Comparison of ENCODE assay signal across 12 cellular contexts in the genomic region with DNA sequence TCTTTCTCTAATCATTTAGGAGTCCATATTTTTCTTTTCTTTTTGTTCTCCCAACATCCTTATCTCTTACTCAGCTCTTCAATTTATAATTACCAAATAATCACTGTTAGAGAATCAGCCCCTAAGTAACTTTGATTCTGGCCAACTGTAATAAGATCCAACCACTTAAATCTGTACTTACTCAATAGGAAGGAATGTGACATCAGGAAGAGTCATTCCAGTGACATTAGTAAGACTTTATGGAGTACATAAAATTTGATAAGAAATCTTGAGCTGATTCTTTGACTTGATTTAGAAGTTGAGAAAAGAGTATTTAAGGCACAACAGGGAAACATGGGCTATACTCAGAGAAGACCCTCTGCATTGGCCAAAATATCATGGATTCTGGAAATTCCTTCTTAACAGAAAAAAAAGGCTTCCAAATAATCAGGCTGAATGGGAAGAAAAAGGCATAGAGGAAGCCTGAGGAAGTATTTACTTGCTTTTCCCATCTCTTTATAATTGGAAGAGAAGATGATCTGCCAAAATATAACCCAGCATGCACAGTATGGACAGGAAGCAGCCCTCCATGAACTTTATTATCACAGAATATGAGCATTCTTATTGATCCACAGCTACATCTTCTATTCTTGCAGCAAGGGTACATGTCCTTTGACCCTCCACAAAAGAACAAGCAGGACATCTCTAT.
DNase-seq lines count a peak whose midpoint lies in the region; ATAC-seq and TF ChIP-seq lines count a peak whose summit lies in the region.
"Had no signal": no experiment of that assay in that cellular context is flagged by ENCODE, and none has a peak within 500 bp of the region (broad histone marks: within the 10 kb centered on the region; RNA-seq: fewer than 3 reads in every experiment).

No MANE protein-coding gene starts in this region.

- ATAC-seq in lower lobe of right lung, result peak; percentile 51 to 81
- no peak for ATAC-seq in GM19023 (IDR thresholded peaks at IDR 0.05; ENCODE audit: unreplicated experiment)
- ATAC-seq: activated CD8-positive, alpha-beta memory T cell treated with anti-CD3 and anti-CD28 coated beads, Interleukin-2, amount 10 ng/mL, durations not matched to agents 7 days and 5 days had no signal

- H3K27ac Mint-ChIP-seq in T-helper 2 cell treated with Interferon-gamma antibody and Interleukin-4, amounts not matched to agents 5 μg/mL and 100 μg/mL, for 36 hours, result no peak overlapping the region
- H3K27ac Mint-ChIP-seq: activated CD8-positive, alpha-beta memory T cell treated with anti-CD3 and anti-CD28 coated beads, Interleukin-2, amount 10 ng/mL, durations not matched to agents 7 days and 5 days had no signal

- H3K27ac ChIP-seq in mammary epithelial cell (ENCODE audit: insufficient read depth, low read depth, low read length) (no peak overlapping the region), lower lobe of right lung (peak overlapping the region; percentile 3)

- DNase-seq in AG04449 (ENCODE audit: low read depth, low spot score) (peak; percentile 71), HT1080 (ENCODE audit: low read depth) (peak; percentile 90), mammary epithelial cell (peak; percentile 62), lower lobe of right lung (no peak), GOT3 (lab: John Stamatoyannopoulos, UW) (no peak), NCI-H526 (lab: John Stamatoyannopoulos, UW) (no peak)
- DNase-seq in T-helper 2 cell treated with Interferon-gamma antibody and Interleukin-4, amounts not matched to agents 5 μg/mL and 100 μg/mL, for 36 hours (ENCODE audit: low spot score), result no peak
- DNase-seq: activated CD8-positive, alpha-beta memory T cell treated with anti-CD3 and anti-CD28 coated beads, Interleukin-2, amount 10 ng/mL, durations not matched to agents 7 days and 5 days; CD4-positive, CD25-positive, alpha-beta regulatory T cell; NCI-H187 treated with DMSO at 0.1 percent for 48 hours had no signal

- H3K9me3 ChIP-seq in mammary epithelial cell (replicated peaks; ENCODE audit: insufficient read depth, low read length), result no peaks in the 10 kb centered on the region
- H3K9me3 ChIP-seq in lower lobe of right lung, result no peaks in the 10 kb centered on the region

- H3K4me2 ChIP-seq in mammary epithelial cell (ENCODE audit: insufficient read depth, low read depth, low read length), result peak overlapping the region; percentile 40

- H3K9ac ChIP-seq in mammary epithelial cell (ENCODE audit: insufficient read depth, low read length), result no peak overlapping the region

- H3K36me3 ChIP-seq in mammary epithelial cell (ENCODE audit: insufficient read depth, low read length) (no peaks in the 10 kb centered on the region), lower lobe of right lung (no peaks in the 10 kb centered on the region)

- no peaks in the 10 kb centered on the region for H4K20me1 ChIP-seq in mammary epithelial cell (ENCODE audit: insufficient read depth, low read length)

- no peaks in the 10 kb centered on the region for H3K4me1 Mint-ChIP-seq in T-helper 2 cell treated with Interferon-gamma antibody and Interleukin-4, amounts not matched to agents 5 μg/mL and 100 μg/mL, for 36 hours (ENCODE audit: low read depth)
- H3K4me1 Mint-ChIP-seq: activated CD8-positive, alpha-beta memory T cell treated with anti-CD3 and anti-CD28 coated beads, Interleukin-2, amount 10 ng/mL, durations not matched to agents 7 days and 5 days; CD4-positive, CD25-positive, alpha-beta regulatory T cell; central memory CD8-positive, alpha-beta T cell had no signal

- intact Hi-C loops in mammary epithelial cell (cut with micrococcal nuclease) (loop anchor here (1.0 to 2.0 kb wide), 2 partner anchors 27 to 48 kb away; no protein-coding TSS in a partner anchor), lower lobe of right lung (cut with DNase I) (no loop called here)

- dilution Hi-C loops in mammary epithelial cell (cut with HindIII; ENCODE audit: low sequenced_read_pairs), result no loop called here

- H3K9me3 Mint-ChIP-seq in T-helper 2 cell treated with Interferon-gamma antibody and Interleukin-4, amounts not matched to agents 5 μg/mL and 100 μg/mL, for 36 hours, result no peaks in the 10 kb centered on the region
- H3K9me3 Mint-ChIP-seq: CD4-positive, CD25-positive, alpha-beta regulatory T cell; central memory CD8-positive, alpha-beta T cell had no signal

- CTCF ChIA-PET in AG04449 (lab: Yijun Ruan, JAX), result interaction anchor here (0.8 to 1.4 kb wide), 5 partner anchors 9 to 1142 kb away, joined by 3 read pairs; no protein-coding TSS in a partner anchor
- CTCF ChIA-PET in mammary epithelial cell (lab: Charles Lee; ENCODE audit: low non-redundant PET), result no interaction called here

- no peak overlapping the region for H3K4me3 ChIP-seq in AG04449 (ENCODE audit: low read depth, low read length)
- H3K4me3 ChIP-seq in mammary epithelial cell (replicated peaks in 1 of 3; ENCODE audit: insufficient read depth in 1 of 3, low read depth in 2 of 3, low read length in 3 of 3), result no peak overlapping the region
- H3K4me3 ChIP-seq in lower lobe of right lung, result no peak overlapping the region

- no peaks in the 10 kb centered on the region for H3K79me2 ChIP-seq in mammary epithelial cell (ENCODE audit: insufficient read depth, low read length)

- POLR2A ChIA-PET in AG04449 (lab: Yijun Ruan, JAX), result interaction anchor here (0.7 to 1.2 kb wide), 3 partner anchors 9 to 65 kb away, joined by 3 to 4 read pairs (median 3); no protein-coding TSS in a partner anchor

- H3K27me3 ChIP-seq in mammary epithelial cell (ENCODE audit: insufficient read depth, low read length) (no peaks in the 10 kb centered on the region), lower lobe of right lung (ENCODE audit: low read depth) (no peaks in the 10 kb centered on the region)

- in situ Hi-C loops in mammary epithelial cell (cut with MboI; ENCODE audit: low sequenced_read_pairs in 2 of 2), result no loop called here

- TF ChIP-seq CTCF in AG04449 (IDR thresholded peaks at IDR 0.05; ENCODE audit: insufficient read depth, low read length, missing control alignments), result no peak
- TF ChIP-seq CTCF in mammary epithelial cell (conservative IDR thresholded peaks at IDR 0.05 in 1 of 2, IDR thresholded peaks at IDR 0.05 in 1 of 2; ENCODE audit: extremely low read depth in 1 of 2, insufficient read depth in 1 of 2, low read depth in 1 of 2, low read length in 2 of 2), result no peak
- no peak for TF ChIP-seq CTCF in lower lobe of right lung (IDR thresholded peaks at IDR 0.05)

- H3K36me3 Mint-ChIP-seq in T-helper 2 cell treated with Interferon-gamma antibody and Interleukin-4, amounts not matched to agents 5 μg/mL and 100 μg/mL, for 36 hours (ENCODE audit: low read depth), result peaks cover 16% of the 10 kb centered on the region

- no TSS peak for BruUV-seq in mammary epithelial cell (replicated peaks; lab: Mats Ljungman, UMichigan)

- H3K4me1 ChIP-seq in mammary epithelial cell (ENCODE audit: insufficient read depth, low read length), result peaks cover 16% of the 10 kb centered on the region
- peaks cover 8% of the 10 kb centered on the region for H3K4me1 ChIP-seq in lower lobe of right lung

- H3K4me3 Mint-ChIP-seq in T-helper 2 cell treated with Interferon-gamma antibody and Interleukin-4, amounts not matched to agents 5 μg/mL and 100 μg/mL, for 36 hours, result no peak overlapping the region
- H3K4me3 Mint-ChIP-seq: activated CD8-positive, alpha-beta memory T cell treated with anti-CD3 and anti-CD28 coated beads, Interleukin-2, amount 10 ng/mL, durations not matched to agents 7 days and 5 days; CD4-positive, CD25-positive, alpha-beta regulatory T cell; central memory CD8-positive, alpha-beta T cell had no signal

- H3K27me3 Mint-ChIP-seq in T-helper 2 cell treated with Interferon-gamma antibody and Interleukin-4, amounts not matched to agents 5 μg/mL and 100 μg/mL, for 36 hours (ENCODE audit: low read depth), result no peaks in the 10 kb centered on the region
- H3K27me3 Mint-ChIP-seq: activated CD8-positive, alpha-beta memory T cell treated with anti-CD3 and anti-CD28 coated beads, Interleukin-2, amount 10 ng/mL, durations not matched to agents 7 days and 5 days; CD4-positive, CD25-positive, alpha-beta regulatory T cell; central memory CD8-positive, alpha-beta T cell had no signal

- H2AFZ ChIP-seq in mammary epithelial cell (ENCODE audit: low read depth, low read length), result no peak overlapping the region

Comparison
In these comparisons a context has a peak if more than half of its experiments do, and no peak if none do; other contexts are left out.
1. DNase-seq: peak in AG04449 (single experiment), HT1080 (single experiment) and mammary epithelial cell (single experiment); none in lower lobe of right lung (single experiment), GOT3 (single experiment), T-helper 2 cell treated with Interferon-gamma antibody and Interleukin-4, amounts not matched to agents 5 μg/mL and 100 μg/mL, for 36 hours (single experiment) and NCI-H526 (0 of 2).